20 cellular contexts compared by ENCODE assay signal in the genomic region with DNA sequence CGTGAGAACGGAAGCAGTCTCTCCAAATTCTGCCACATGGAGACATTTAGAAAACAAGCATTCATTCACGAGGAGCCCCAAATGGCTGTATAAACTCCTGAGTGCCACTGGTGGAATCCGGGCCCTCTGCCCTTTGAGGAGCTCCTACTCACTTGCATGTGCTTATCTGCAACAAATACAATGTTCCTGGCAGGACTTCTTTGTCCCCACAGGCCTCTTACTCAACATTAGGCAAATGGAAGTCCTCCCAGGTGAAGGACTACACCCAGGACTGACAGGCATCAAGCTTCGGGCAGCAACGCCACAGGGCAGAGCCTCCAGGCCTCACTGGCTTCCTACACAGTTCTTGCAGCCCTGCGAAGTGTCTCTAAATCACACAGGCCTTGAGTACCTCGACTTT.
"Had no signal": no experiment of that assay in that cellular context is flagged by ENCODE, and none has a peak within 500 bp of the region (broad histone marks: within the 10 kb centered on the region; RNA-seq: fewer than 3 reads in every experiment).

No MANE protein-coding gene starts in this region.

- H3K9me3 ChIP-seq: pancreas, thyroid gland had no signal

- DNase-seq: activated CD4-positive, alpha-beta T cell treated with anti-CD3 and anti-CD28 coated beads for 4 hours; activated CD4-positive, alpha-beta T cell treated with anti-CD3 and anti-CD28 coated beads, Interleukin-2, amount 50 U/mL, for 4 hours; activated naive CD4-positive, alpha-beta T cell; activated T-cell treated with anti-CD3 and anti-CD28 coated beads for 4 hours; activated T-cell treated with anti-CD3 and anti-CD28 coated beads, Interleukin-2, amount 50 U/mL, for 72 hours; anterior cingulate cortex; kidney glomerular epithelial cell; midbrain; naive thymus-derived CD4-positive, alpha-beta T cell; nucleus accumbens; stimulated activated CD4-positive, alpha-beta T cell treated with anti-CD3 and anti-CD28 coated beads, Interleukin-12 subunit alpha, Interleukin-12 subunit beta, amount 100 ng/mL, for 4 hours; stimulated activated CD4-positive, alpha-beta T cell treated with anti-CD3 and anti-CD28 coated beads, Interleukin-4, amount 100 ng/mL, for 1 hour had no signal

- FAIRE-seq: endothelial cell of umbilical vein, pancreas, TTC549 had no signal

- ATAC-seq: activated T-cell treated with anti-CD3 and anti-CD28 coated beads, Interleukin-2, amount 50 U/mL, for 72 hours; naive thymus-derived CD4-positive, alpha-beta T cell; sciatic nerve had no signal

- H3K36me3 ChIP-seq: cardiac muscle cell, pancreas, thyroid gland had no signal

- H3K27ac ChIP-seq: cardiac muscle cell, pancreas, VCaP had no signal

- H3K27me3 ChIP-seq: pancreas, thyroid gland had no signal

- H3K4me3 ChIP-seq: cardiac muscle cell, pancreas, skin epidermis, thyroid gland had no signal
